18 cellular contexts compared by ENCODE assay signal in the genomic region with DNA sequence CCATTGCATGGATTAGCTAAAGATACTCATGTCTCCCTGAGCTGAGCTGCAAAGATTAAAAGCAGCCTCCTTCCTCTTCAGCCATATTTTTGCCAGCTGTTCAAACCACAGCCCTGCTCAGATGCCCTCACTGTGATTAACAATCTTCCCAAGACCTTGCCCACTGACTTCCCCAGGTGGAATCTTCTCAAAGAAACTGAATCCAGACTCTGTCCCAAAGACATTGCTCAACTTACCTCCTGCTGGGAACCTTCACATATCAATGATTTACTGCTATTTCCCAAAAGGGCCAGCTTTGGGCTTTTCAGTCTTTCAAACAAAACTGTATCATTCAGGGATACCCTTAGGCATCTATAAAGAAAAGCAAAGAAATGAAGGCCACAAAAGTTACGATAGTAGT.
"Had no signal": no experiment of that assay in that cellular context is flagged by ENCODE, and none has a peak within 500 bp of the region (broad histone marks: within the 10 kb centered on the region; RNA-seq: fewer than 3 reads in every experiment).

No MANE protein-coding gene starts in this region.

- H3K36me3 ChIP-seq: suprapubic skin, upper lobe of left lung, WERI-Rb-1 had no signal

- DNase-seq: activated CD4-positive, alpha-beta T cell treated with anti-CD3 and anti-CD28 coated beads for 4 hours; activated CD8-positive, alpha-beta memory T cell treated with anti-CD3 and anti-CD28 coated beads for 24 hours; activated naive CD4-positive, alpha-beta T cell treated with anti-CD3 and anti-CD28 coated beads, Interleukin-2, amount 10 ng/mL, durations not matched to agents 7 days and 5 days; amniotic stem cell; central memory CD4-positive, alpha-beta T cell; cortex of kidney; effector memory CD4-positive, alpha-beta T cell; hypothalamus; left colon; occipital lobe; stimulated activated CD4-positive, alpha-beta T cell treated with anti-CD3 and anti-CD28 coated beads, Interleukin-2, amount 100 ng/mL, for 48 hours; stimulated activated naive CD8-positive, alpha-beta T cell treated with anti-CD3 and anti-CD28 coated beads, Interleukin-15, Interleukin-2, amounts not matched to agents 100 U/mL and 50 U/mL, for 24 hours; T1000; upper lobe of left lung; WERI-Rb-1 had no signal

- ATAC-seq: body of pancreas; natural killer cell treated with Interleukin-12 subunit alpha and Interleukin-12 subunit beta and Interleukin-15 and Interleukin-18, amount 100 ng/mL, for 72 hours; stimulated activated naive CD8-positive, alpha-beta T cell treated with anti-CD3 and anti-CD28 coated beads, Interleukin-15, Interleukin-2, amounts not matched to agents 100 U/mL and 50 U/mL, for 24 hours had no signal

- H3K27ac Mint-ChIP-seq: activated naive CD4-positive, alpha-beta T cell treated with anti-CD3 and anti-CD28 coated beads, Interleukin-2, amount 10 ng/mL, durations not matched to agents 7 days and 5 days; natural killer cell treated with Interleukin-12 subunit alpha and Interleukin-12 subunit beta and Interleukin-15 and Interleukin-18, amount 100 ng/mL, for 72 hours had no signal

- H3K4me3 ChIP-seq: body of pancreas, suprapubic skin, upper lobe of left lung had no signal

- H3K27me3 Mint-ChIP-seq: activated naive CD4-positive, alpha-beta T cell treated with anti-CD3 and anti-CD28 coated beads, Interleukin-2, amount 10 ng/mL, durations not matched to agents 7 days and 5 days; natural killer cell treated with Interleukin-12 subunit alpha and Interleukin-12 subunit beta and Interleukin-15 and Interleukin-18, amount 100 ng/mL, for 72 hours had no signal

- H3K27me3 ChIP-seq: body of pancreas, suprapubic skin, upper lobe of left lung had no signal

- H3K9me3 Mint-ChIP-seq: activated naive CD4-positive, alpha-beta T cell treated with anti-CD3 and anti-CD28 coated beads, Interleukin-2, amount 10 ng/mL, durations not matched to agents 7 days and 5 days; natural killer cell treated with Interleukin-12 subunit alpha and Interleukin-12 subunit beta and Interleukin-15 and Interleukin-18, amount 100 ng/mL, for 72 hours had no signal

- H3K9me3 ChIP-seq: body of pancreas, suprapubic skin, upper lobe of left lung had no signal

- H3K4me3 Mint-ChIP-seq: activated naive CD4-positive, alpha-beta T cell treated with anti-CD3 and anti-CD28 coated beads, Interleukin-2, amount 10 ng/mL, durations not matched to agents 7 days and 5 days; natural killer cell treated with Interleukin-12 subunit alpha and Interleukin-12 subunit beta and Interleukin-15 and Interleukin-18, amount 100 ng/mL, for 72 hours had no signal

- H3K36me3 Mint-ChIP-seq: natural killer cell treated with Interleukin-12 subunit alpha and Interleukin-12 subunit beta and Interleukin-15 and Interleukin-18, amount 100 ng/mL, for 72 hours had no signal

- H3K27ac ChIP-seq: suprapubic skin, WERI-Rb-1 had no signal
